In genomic region chr2:236340251-236340650, GRCh38 we compare ENCODE assay signal across 24 cellular contexts.
"Had no signal": no experiment of that assay in that cellular context is flagged by ENCODE, and none has a peak within 500 bp of the region (broad histone marks: within the 10 kb centered on the region; RNA-seq: fewer than 3 reads in every experiment).

No MANE protein-coding gene starts in this region.

- H3K27ac ChIP-seq: coronary artery, esophagus muscularis mucosa, foreskin keratinocyte, gastroesophageal sphincter, hepatocyte, left lung, lower lobe of right lung had no signal

- H3K4me1 ChIP-seq: foreskin keratinocyte, lower lobe of right lung had no signal

- H2AFZ ChIP-seq: hepatocyte had no signal

- H3K27me3 ChIP-seq: dorsolateral prefrontal cortex, esophagus muscularis mucosa, foreskin keratinocyte, gastroesophageal sphincter, heart left ventricle, hepatocyte, left lung had no signal

- H3K4me2 ChIP-seq: hepatocyte had no signal

- H3K9me3 ChIP-seq: esophagus muscularis mucosa, gastroesophageal sphincter, heart left ventricle, left lung, lower lobe of right lung, mucosa of descending colon had no signal

- H3K79me2 ChIP-seq: hepatocyte had no signal

- FAIRE-seq: colon, endometrium, endothelial cell of umbilical vein, frontal cortex had no signal

- DNase-seq: dermis blood vessel endothelial cell; dorsolateral prefrontal cortex; effector CD8-positive, alpha-beta T cell; effector memory CD8-positive, alpha-beta T cell; endodermal cell; foreskin keratinocyte; heart left ventricle; hypothalamus; immature natural killer cell; islet precursor cell; left cardiac atrium; left lung; left ventricle myocardium superior; lower lobe of right lung; mesenchymal stem cell; mucosa of descending colon had no signal

- ATAC-seq: effector memory CD8-positive, alpha-beta T cell; foreskin keratinocyte; gastroesophageal sphincter; heart left ventricle; left cardiac atrium; left lung; left ventricle myocardium superior; lower lobe of right lung; mucosa of descending colon had no signal

- H3K4me3 ChIP-seq: coronary artery, dorsolateral prefrontal cortex, esophagus muscularis mucosa, gastroesophageal sphincter, heart left ventricle, hepatocyte, left lung, lower lobe of right lung, mucosa of descending colon had no signal

- H3K36me3 ChIP-seq: esophagus muscularis mucosa, gastroesophageal sphincter, heart left ventricle, left lung, lower lobe of right lung had no signal
